ENCODE assay signal across 20 cellular contexts in the genomic region with DNA sequence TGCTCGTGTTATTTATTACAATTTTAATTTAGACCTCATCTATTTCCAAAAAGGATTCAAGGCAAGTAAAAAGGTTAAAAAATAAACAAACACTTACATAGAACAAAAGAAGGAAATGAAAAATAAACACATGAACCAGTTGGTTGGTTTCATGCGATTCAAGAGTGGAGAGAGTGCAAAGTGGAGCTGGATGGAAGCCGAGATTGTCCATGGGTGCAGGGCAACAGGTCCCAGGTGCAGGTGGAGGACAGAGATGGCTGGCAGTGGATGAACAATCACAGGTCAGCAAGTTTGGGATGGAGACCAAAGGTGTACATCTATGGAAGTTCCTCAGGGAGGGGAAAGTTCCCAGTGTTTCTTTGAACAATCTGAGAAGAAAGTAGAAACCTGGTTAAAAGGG. TPM values are rescaled to one million over a fixed set of nuclear protein-coding genes. Genes with fewer than 3 reads are reported as not detected.
"Had no signal": no experiment of that assay in that cellular context is flagged by ENCODE, and none has a peak within 500 bp of the region (broad histone marks: within the 10 kb centered on the region; RNA-seq: fewer than 3 reads in every experiment).

No MANE protein-coding gene starts in this region.

- H3K27ac Mint-ChIP-seq: activated CD4-positive, alpha-beta memory T cell treated with anti-CD3 and anti-CD28 coated beads for 36 hours; activated naive CD8-positive, alpha-beta T cell treated with anti-CD3 and anti-CD28 coated beads for 36 hours; natural killer cell had no signal

- H3K27ac ChIP-seq: esophagus squamous epithelium, prostate gland, spleen, suprapubic skin, upper lobe of right lung had no signal

- H3K36me3 ChIP-seq: esophagus squamous epithelium, prostate gland, spleen, suprapubic skin, upper lobe of right lung had no signal

- H3K4me3 ChIP-seq: esophagus squamous epithelium, mucosa of descending colon, prostate gland, spleen, suprapubic skin, upper lobe of right lung had no signal

- H3K9me3 Mint-ChIP-seq: activated CD4-positive, alpha-beta memory T cell treated with anti-CD3 and anti-CD28 coated beads for 36 hours; activated naive CD8-positive, alpha-beta T cell treated with anti-CD3 and anti-CD28 coated beads for 36 hours; natural killer cell had no signal

- H3K4me1 Mint-ChIP-seq: activated naive CD8-positive, alpha-beta T cell treated with anti-CD3 and anti-CD28 coated beads for 36 hours; natural killer cell had no signal

- H3K4me1 ChIP-seq: prostate gland, suprapubic skin, upper lobe of right lung had no signal

- H3K4me3 Mint-ChIP-seq: activated CD4-positive, alpha-beta memory T cell treated with anti-CD3 and anti-CD28 coated beads for 36 hours; activated naive CD8-positive, alpha-beta T cell treated with anti-CD3 and anti-CD28 coated beads for 36 hours; natural killer cell had no signal

- DNase-seq: activated CD4-positive, alpha-beta memory T cell treated with anti-CD3 and anti-CD28 coated beads for 36 hours; activated gamma-delta T cell; activated naive CD8-positive, alpha-beta T cell treated with anti-CD3 and anti-CD28 coated beads for 36 hours; activated T-cell treated with anti-CD3 and anti-CD28 coated beads, Interleukin-2, amount 50 U/mL, for 48 hours; esophagus squamous epithelium; foreskin fibroblast; glutamatergic neuron; left cardiac atrium; mammary epithelial cell; mucosa of descending colon; natural killer cell; nucleus accumbens; spleen; stimulated activated CD4-positive, alpha-beta T cell treated with anti-CD3 and anti-CD28 coated beads, Interleukin-2, amount 100 ng/mL, for 24 hours; stimulated activated naive CD4-positive, alpha-beta T cell treated with Interleukin-2 at 50 U/mL for 16 hours; T1000; upper lobe of right lung had no signal

- H3K36me3 Mint-ChIP-seq: activated CD4-positive, alpha-beta memory T cell treated with anti-CD3 and anti-CD28 coated beads for 36 hours; activated naive CD8-positive, alpha-beta T cell treated with anti-CD3 and anti-CD28 coated beads for 36 hours; natural killer cell had no signal

- ATAC-seq: left cardiac atrium, mucosa of descending colon, natural killer cell, sciatic nerve, upper lobe of right lung had no signal

- H3K9me3 ChIP-seq: esophagus squamous epithelium, mucosa of descending colon, prostate gland, spleen, suprapubic skin, upper lobe of right lung had no signal

RNA-seq across cellular contexts. Expression of a gene that starts 11.6 kb away (rescaled TPM):
- total RNA-seq: activated CD4-positive, alpha-beta memory T cell treated with anti-CD3 and anti-CD28 coated beads for 36 hours; activated naive CD8-positive, alpha-beta T cell treated with anti-CD3 and anti-CD28 coated beads for 36 hours had no signal
